In the genomic region with DNA sequence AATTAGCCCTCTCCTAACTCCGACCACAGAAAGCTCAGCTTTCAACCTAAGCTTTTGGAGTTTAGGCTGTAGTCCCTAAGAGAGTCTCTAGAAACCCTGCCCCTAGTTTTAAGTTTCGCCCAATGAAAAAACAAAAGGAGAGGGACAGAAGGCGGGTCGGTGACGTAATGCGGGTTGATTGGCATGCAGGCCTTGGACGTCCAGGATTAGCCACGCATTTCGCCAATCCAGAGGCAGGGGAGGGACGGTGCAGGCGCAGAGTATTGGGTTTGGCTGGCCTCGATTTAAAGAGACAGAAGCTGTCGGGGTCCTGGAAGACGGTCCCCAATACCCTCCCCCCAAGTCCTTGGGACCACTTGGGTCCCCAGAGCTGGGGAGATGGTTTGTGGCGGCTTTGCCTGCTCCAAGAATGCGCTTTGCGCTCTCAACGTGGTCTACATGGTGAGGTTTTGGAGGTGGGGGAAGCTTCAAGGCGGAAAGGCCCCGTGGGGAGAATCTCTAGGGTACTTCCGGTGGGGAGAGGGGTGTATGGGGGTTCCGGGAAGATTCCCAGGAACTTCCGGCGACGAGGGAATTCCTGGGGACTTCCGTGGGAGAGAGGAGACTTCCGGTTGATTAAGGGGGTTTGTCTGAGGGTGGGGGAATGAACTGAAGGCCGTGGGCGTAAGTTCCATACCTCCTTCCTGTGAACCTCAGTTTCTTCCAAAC, we compare ENCODE assay signal across 8 cellular contexts. TPM values are rescaled to one million over a fixed set of nuclear protein-coding genes. Genes with fewer than 3 reads are reported as not detected.
DNase-seq lines count a peak whose midpoint lies in the region; ATAC-seq, FAIRE-seq and TF ChIP-seq lines count a peak whose summit lies in the region.

A gene with protein sequence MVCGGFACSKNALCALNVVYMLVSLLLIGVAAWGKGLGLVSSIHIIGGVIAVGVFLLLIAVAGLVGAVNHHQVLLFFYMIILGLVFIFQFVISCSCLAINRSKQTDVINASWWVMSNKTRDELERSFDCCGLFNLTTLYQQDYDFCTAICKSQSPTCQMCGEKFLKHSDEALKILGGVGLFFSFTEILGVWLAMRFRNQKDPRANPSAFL (plus strand): TSS at position 263 of the 708 bp plus-strand sequence. CDS start 116 bp downstream, at position 379.

- H3K9me3 Mint-ChIP-seq in chondrocyte (ENCODE audit: low read depth): no peaks in the 10 kb centered on the region

- peaks cover 10% of the 10 kb centered on the region for H3K27me3 ChIP-seq in keratinocyte (ENCODE audit: control insufficient read depth, extremely low read depth, insufficient read depth, low read length)

- dilution Hi-C loops in keratinocyte (cut with MboI; ENCODE audit: extremely low pct_ligation_motif_present, low sequenced_read_pairs): loop anchor here (25.0 kb wide), 1 partner anchor 158 kb away; a partner anchor contains a TSS

- FAIRE-seq in GM19239 (lab: Jason Lieb, UNC) (peak; percentile 96), keratinocyte (lab: Jason Lieb, UNC) (peak; percentile 82)

- H3K9ac ChIP-seq in keratinocyte (ENCODE audit: control insufficient read depth, extremely low read depth, insufficient read depth, low read length): peak within 1 kb of the TSS; percentile 99

- peaks cover 11 to 12% of the 10 kb centered on the region in 2 experiments for H3K36me3 ChIP-seq in keratinocyte (ENCODE audit: control insufficient read depth in 2 of 2, extremely low read depth in 1 of 2, insufficient read depth in 2 of 2, low read length in 2 of 2)

- peak; percentile 80 for ATAC-seq in HG03442 (IDR thresholded peaks at IDR 0.05; ENCODE audit: unreplicated experiment)

- H3K36me3 Mint-ChIP-seq in chondrocyte (ENCODE audit: low read depth): peaks cover 20% of the 10 kb centered on the region

- peak within 1 kb of the TSS; percentile 98 for H3K27ac ChIP-seq in keratinocyte (ENCODE audit: control insufficient read depth, insufficient read depth, low read length)

- DNase-seq in Ammon's horn (ENCODE audit: low spot score) (peak; percentile 100), GM19239 (ENCODE audit: insufficient read length, low spot score) (peak; percentile 80), NCI-H524 (lab: John Stamatoyannopoulos, UW) (peak; percentile 93 to 98), chondrocyte (ENCODE audit: low spot score) (peak; percentile 97), keratinocyte (ENCODE audit: low read depth, low spot score) (no peak)
- peak; percentile 90 to 93 for DNase-seq in activated CD4-positive, alpha-beta T cell treated with anti-CD3 and anti-CD28 coated beads for 24 hours (ENCODE audit: low read depth in 2 of 2)
- DNase-seq in stimulated activated CD4-positive, alpha-beta T cell treated with anti-CD3 and anti-CD28 coated beads, Interleukin-12 subunit alpha, Interleukin-12 subunit beta, amount 100 ng/mL, for 48 hours (ENCODE audit: low read depth in 2 of 3, low spot score in 1 of 3): peak; percentile 92 to 93 (median 92)

- H3K4me1 Mint-ChIP-seq in chondrocyte (ENCODE audit: low read depth): peaks cover 20% of the 10 kb centered on the region

- TF ChIP-seq CTCF in chondrocyte (IDR thresholded peaks at IDR 0.05) (no peak), keratinocyte (optimal IDR thresholded peaks at IDR 0.05 in 1 of 3, IDR thresholded peaks at IDR 0.05 in 1 of 3, conservative IDR thresholded peaks at IDR 0.05 in 1 of 3; ENCODE audit: extremely low read depth in 1 of 3, insufficient read depth in 2 of 3, low read length in 3 of 3) (no peak)

- H3K4me3 ChIP-seq in keratinocyte (ENCODE audit: control insufficient read depth in 2 of 3, extremely low read depth in 1 of 3, insufficient read depth in 2 of 3, low read depth in 1 of 3, low read length in 3 of 3): peak within 1 kb of the TSS; percentile 81 to 99 (median 97)

- peak within 1 kb of the TSS; percentile 99 for H3K27ac Mint-ChIP-seq in chondrocyte (ENCODE audit: unreplicated experiment)

- peak within 1 kb of the TSS; percentile 95 for H3K4me3 Mint-ChIP-seq in chondrocyte (ENCODE audit: unreplicated experiment)

- H3K27me3 Mint-ChIP-seq in chondrocyte (ENCODE audit: low read depth): peaks cover 12% of the 10 kb centered on the region

- peaks cover 13% of the 10 kb centered on the region for H3K79me2 ChIP-seq in keratinocyte (ENCODE audit: control insufficient read depth, insufficient read depth, low read length)

- no peaks in the 10 kb centered on the region for H3K9me1 ChIP-seq in keratinocyte (ENCODE audit: control insufficient read depth, extremely low read depth, insufficient read depth, low read length)

- peak within 1 kb of the TSS; percentile 90 for H2AFZ ChIP-seq in keratinocyte (ENCODE audit: control insufficient read depth, low read length)

- no peaks in the 10 kb centered on the region for H3K9me3 ChIP-seq in keratinocyte (ENCODE audit: control insufficient read depth, low read depth, low read length)

- H3K4me2 ChIP-seq in keratinocyte (ENCODE audit: control insufficient read depth, extremely low read depth, insufficient read depth, low read depth, low read length): peak within 1 kb of the TSS; percentile 94

- no peaks in the 10 kb centered on the region for H4K20me1 ChIP-seq in keratinocyte (ENCODE audit: control insufficient read depth, extremely low read depth, insufficient read depth, low read length)

- H3K4me1 ChIP-seq in keratinocyte (ENCODE audit: control insufficient read depth, extremely low read depth, insufficient read depth, low read length): peaks cover 16% of the 10 kb centered on the region

RNA-seq across cellular contexts. Expression of the gene that starts here (rescaled TPM):
- total RNA-seq in chondrocyte: 21.2 to 29.3 TPM (median 21.5 TPM) in 3 replicates
- polyA plus RNA-seq in keratinocyte: 37.4 to 47.7 TPM (median 40.6 TPM) in 3 replicates
- polyA plus RNA-seq in keratinocyte (2011; ENCODE audit: low read depth): 11.4 TPM
- 20.6 and 30.6 TPM in 2 replicates for polyA plus RNA-seq in keratinocyte (2011; cell fraction: cytosol; rRNA removed)
- 24.7 and 38.6 TPM in 2 replicates for polyA plus RNA-seq in keratinocyte (2011; cell fraction: nucleus; rRNA removed)
- 29.2 and 34.1 TPM in 2 replicates for polyA plus RNA-seq in keratinocyte (2012; ENCODE audit: low replicate concordance)
- polyA minus RNA-seq in keratinocyte: 31.7 to 47.4 TPM (median 40.0 TPM) in 3 replicates
- 26.3 TPM for polyA minus RNA-seq in keratinocyte (2011; cell fraction: cytosol; rRNA and poly(A)+ RNA removed)
- polyA minus RNA-seq in keratinocyte (2011; cell fraction: nucleus; rRNA and poly(A)+ RNA removed): 14.8 and 23.6 TPM in 2 replicates
